Comparison of ENCODE assay signal across 12 cellular contexts in the genomic region with DNA sequence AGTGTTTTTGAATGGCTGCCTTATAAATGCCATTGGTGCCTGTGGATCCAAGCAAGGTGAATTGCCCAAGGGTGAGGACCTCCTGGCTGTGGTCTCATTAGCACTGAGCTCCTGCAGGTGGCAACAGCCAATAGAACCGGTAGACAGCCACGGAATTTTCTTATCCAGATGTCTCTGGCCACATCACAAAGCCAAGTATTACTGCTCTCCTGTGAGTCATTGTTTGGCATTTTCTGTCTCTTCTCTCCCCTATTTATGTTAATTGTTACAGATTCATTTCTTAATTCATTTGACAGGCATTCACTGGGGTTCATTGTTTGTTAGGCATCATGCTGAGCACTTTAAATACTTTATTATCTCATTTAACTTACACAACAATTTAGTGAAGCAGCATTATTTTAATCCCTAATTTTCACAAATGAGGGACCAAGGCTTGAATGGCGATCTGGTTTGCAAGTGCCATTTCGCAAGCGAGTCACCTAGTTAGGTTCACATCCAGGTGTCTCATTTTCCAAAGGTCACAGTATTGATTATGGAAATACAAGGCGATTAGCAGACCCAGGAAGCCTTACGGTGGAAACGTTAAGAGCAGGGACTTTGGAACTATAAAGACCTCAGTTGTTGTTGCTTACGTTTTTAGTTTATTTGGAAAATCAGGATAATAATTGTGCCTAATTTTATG. TPM values are rescaled to one million over a fixed set of nuclear protein-coding genes. Genes with fewer than 3 reads are reported as not detected.
DNase-seq lines count a peak whose midpoint lies in the region; ATAC-seq and TF ChIP-seq lines count a peak whose summit lies in the region.
"Had no signal": no experiment of that assay in that cellular context is flagged by ENCODE, and none has a peak within 500 bp of the region (broad histone marks: within the 10 kb centered on the region; RNA-seq: fewer than 3 reads in every experiment).

No MANE protein-coding gene starts in this region.

- no peak overlapping the region for H3K4me3 Mint-ChIP-seq in natural killer cell treated with Interleukin-12 subunit alpha and Interleukin-12 subunit beta and Interleukin-15 and Interleukin-18, amount 100 ng/mL, for 72 hours

- H3K27me3 ChIP-seq in BJ (ENCODE audit: control insufficient read depth, insufficient read depth, low read length) (no peaks in the 10 kb centered on the region), HUES64 (ENCODE audit: insufficient read depth, low read length) (no peaks in the 10 kb centered on the region), iPS-20b (ENCODE audit: insufficient read depth, low read length) (no peaks in the 10 kb centered on the region), aorta (ENCODE audit: control insufficient read depth in 1 of 2, insufficient read depth in 2 of 2, low read length in 1 of 2) (no peaks in the 10 kb centered on the region)
- H3K27me3 ChIP-seq: BLaER1 treated with 17β-estradiol and CSF1 and Interleukin-3, amounts not matched to agents 10 nM and 100 nM had no signal

- H3K36me3 ChIP-seq in BJ (ENCODE audit: control insufficient read depth, insufficient read depth, low read length) (no peaks in the 10 kb centered on the region), HUES64 (ENCODE audit: insufficient read depth, low read length) (peaks cover 33% of the 10 kb centered on the region), iPS-20b (ENCODE audit: insufficient read depth, low read depth, low read length) (peaks cover 59% of the 10 kb centered on the region), aorta (ENCODE audit: control insufficient read depth in 1 of 2, insufficient read depth in 2 of 2, low read length in 1 of 2) (no peaks in the 10 kb centered on the region)
- H3K36me3 ChIP-seq: BLaER1 treated with 17β-estradiol and CSF1 and Interleukin-3, amounts not matched to agents 10 nM and 100 nM had no signal

- intact Hi-C loops in aorta (cut with DNase I), result no loop called here

- WGBS in HUES64, result 8% methylated on average over 9 of the region's 9 CpGs
- WGBS in aorta, 2 donors, result 74 to 76% methylated on average over 9 of the region's 9 CpGs

- H3K4me3 ChIP-seq in BJ (ENCODE audit: low read depth, low read length), result no peak overlapping the region
- no peak overlapping the region for H3K4me3 ChIP-seq in HUES64 (ENCODE audit: low read length)
- H3K4me3 ChIP-seq in iPS-20b (ENCODE audit: low read length), result peak overlapping the region; percentile 34; the same call in 1 of the 2 replicates
- H3K4me3 ChIP-seq in aorta (ENCODE audit: low read length in 2 of 2), result no peak overlapping the region
- H3K4me3 ChIP-seq: BLaER1 treated with 17β-estradiol and CSF1 and Interleukin-3, amounts not matched to agents 10 nM and 100 nM; PC-9 had no signal

- CTCF ChIA-PET in BJ (lab: Yijun Ruan, JAX), result interaction anchor here (1.1 to 5.2 kb wide), 4 partner anchors 9 to 176 kb away, joined by 3 to 39 read pairs (median 4); no protein-coding TSS in a partner anchor

- H3K27ac ChIP-seq in HUES64 (ENCODE audit: low read depth, low read length) (peak overlapping the region; percentile 94), iPS-20b (ENCODE audit: low read length) (peak overlapping the region; percentile 81), aorta (ENCODE audit: low read depth in 1 of 2, low read length in 2 of 2) (no peak overlapping the region)
- H3K27ac ChIP-seq: BLaER1 treated with 17β-estradiol and CSF1 and Interleukin-3, amounts not matched to agents 10 nM and 100 nM; PC-9 had no signal

- H3K4me1 Mint-ChIP-seq in natural killer cell treated with Interleukin-12 subunit alpha and Interleukin-12 subunit beta and Interleukin-15 and Interleukin-18, amount 100 ng/mL, for 72 hours (ENCODE audit: low read depth in 2 of 2), result no peaks in the 10 kb centered on the region

- H3K9me3 Mint-ChIP-seq in natural killer cell treated with Interleukin-12 subunit alpha and Interleukin-12 subunit beta and Interleukin-15 and Interleukin-18, amount 100 ng/mL, for 72 hours, result no peaks in the 10 kb centered on the region

- peaks cover 56% of the 10 kb centered on the region for H3K4me1 ChIP-seq in HUES64 (ENCODE audit: insufficient read depth, low read length)
- H3K4me1 ChIP-seq in iPS-20b (ENCODE audit: insufficient read depth, low read length), result peaks cover 52% of the 10 kb centered on the region
- no peaks in the 10 kb centered on the region for H3K4me1 ChIP-seq in aorta (ENCODE audit: control insufficient read depth in 1 of 2, insufficient read depth in 2 of 2, low read length in 2 of 2)

- no peak for TF ChIP-seq CTCF in BJ (IDR thresholded peaks at IDR 0.05; ENCODE audit: insufficient read depth, low read depth, low read length)

- no peaks in the 10 kb centered on the region for H3K36me3 Mint-ChIP-seq in natural killer cell treated with Interleukin-12 subunit alpha and Interleukin-12 subunit beta and Interleukin-15 and Interleukin-18, amount 100 ng/mL, for 72 hours

- POLR2A ChIA-PET in BJ (lab: Charles Lee), result no interaction called here

- peaks cover 4 to 6% of the 10 kb centered on the region in 2 donors for H3K27me3 Mint-ChIP-seq in natural killer cell treated with Interleukin-12 subunit alpha and Interleukin-12 subunit beta and Interleukin-15 and Interleukin-18, amount 100 ng/mL, for 72 hours

- peak overlapping the region; percentile 55 for H3K9ac ChIP-seq in HUES64 (ENCODE audit: low read depth, low read length)
- peak overlapping the region; percentile 43 for H3K9ac ChIP-seq in iPS-20b (ENCODE audit: low read depth, low read length)
- H3K9ac ChIP-seq: BLaER1 treated with 17β-estradiol and CSF1 and Interleukin-3, amounts not matched to agents 10 nM and 100 nM had no signal

- H3K27ac Mint-ChIP-seq in natural killer cell treated with Interleukin-12 subunit alpha and Interleukin-12 subunit beta and Interleukin-15 and Interleukin-18, amount 100 ng/mL, for 72 hours, result no peak overlapping the region

- ATAC-seq in aorta (ENCODE audit: low FRiP score) (no peak), GM18502 (IDR thresholded peaks at IDR 0.05; ENCODE audit: poor library complexity, unreplicated experiment) (no peak)
- ATAC-seq in natural killer cell treated with Interleukin-12 subunit alpha and Interleukin-12 subunit beta and Interleukin-15 and Interleukin-18, amount 100 ng/mL, for 72 hours, result no peak
- ATAC-seq in stimulated activated naive CD8-positive, alpha-beta T cell treated with anti-CD3 and anti-CD28 coated beads, Interleukin-15, Interleukin-2, amounts not matched to agents 100 U/mL and 50 U/mL, for 24 hours, result no peak

- no peaks in the 10 kb centered on the region for H3K9me3 ChIP-seq in HUES64 (ENCODE audit: insufficient read depth, low read depth, low read length)
- no peaks in the 10 kb centered on the region for H3K9me3 ChIP-seq in iPS-20b (ENCODE audit: insufficient read depth, low read depth, low read length)
- no peaks in the 10 kb centered on the region for H3K9me3 ChIP-seq in aorta (ENCODE audit: control insufficient read depth, low read length)
- H3K9me3 ChIP-seq: BLaER1 treated with 17β-estradiol and CSF1 and Interleukin-3, amounts not matched to agents 10 nM and 100 nM had no signal

- DNase-seq in BJ (ENCODE audit: low read depth), result peak; percentile 37
- peak; percentile 87 for DNase-seq in amniotic epithelial cell (ENCODE audit: low read depth)
- no peak for DNase-seq in aorta
- no peak for DNase-seq in natural killer cell treated with Interleukin-12 subunit alpha and Interleukin-12 subunit beta and Interleukin-15 and Interleukin-18, amount 100 ng/mL, for 72 hours (ENCODE audit: low spot score)
- no peak for DNase-seq in stimulated activated naive CD8-positive, alpha-beta T cell treated with anti-CD3 and anti-CD28 coated beads, Interleukin-15, Interleukin-2, amounts not matched to agents 100 U/mL and 50 U/mL, for 24 hours
- DNase-seq: stimulated activated CD4-positive, alpha-beta T cell treated with anti-CD3 and anti-CD28 coated beads, Interleukin-4, amount 100 ng/mL, for 24 hours; substantia nigra had no signal

RNA-seq across cellular contexts. Expression of a gene that starts 58.2 kb away (rescaled TPM):
- 48.3 and 49.6 TPM in 2 replicates for polyA plus RNA-seq in BJ (2011; rRNA removed)
- 33.4 and 42.2 TPM in 2 replicates for polyA minus RNA-seq in BJ (2011; rRNA and poly(A)+ RNA removed)
- 234 TPM for polyA plus RNA-seq in HUES64 (2013, experiment 1 of 2)
- polyA plus RNA-seq in HUES64 (2013, experiment 2 of 2), result 219 TPM
- 100 to 1,000 TPM; 288 to 344 TPM for total RNA-seq in aorta
- 100 to 1,000 TPM in 1 of 2 donors, 10 to 100 TPM in 1; 85.1 to 103 TPM for polyA plus RNA-seq in aorta
- under 1 TPM in 1 of 2 donors, not detected in 1; 0.07 TPM for total RNA-seq in natural killer cell treated with Interleukin-12 subunit alpha and Interleukin-12 subunit beta and Interleukin-15 and Interleukin-18, amount 100 ng/mL, for 72 hours

Comparison
In these comparisons a context has a peak if more than half of its experiments do, and no peak if none do; other contexts are left out.
1. DNase-seq: peak in BJ (single experiment) and amniotic epithelial cell (single experiment); none in aorta (0 of 2), natural killer cell treated with Interleukin-12 subunit alpha and Interleukin-12 subunit beta and Interleukin-15 and Interleukin-18, amount 100 ng/mL, for 72 hours (single experiment) and stimulated activated naive CD8-positive, alpha-beta T cell treated with anti-CD3 and anti-CD28 coated beads, Interleukin-15, Interleukin-2, amounts not matched to agents 100 U/mL and 50 U/mL, for 24 hours (single experiment).
2. H3K27ac ChIP-seq: peak in HUES64 (single experiment) and iPS-20b (single experiment); none in aorta (0 of 2).
3. RNA of a gene that starts 58.2 kb away (total RNA-seq): 288 to 344 TPM in aorta; 0.07 TPM in natural killer cell treated with Interleukin-12 subunit alpha and Interleukin-12 subunit beta and Interleukin-15 and Interleukin-18, amount 100 ng/mL, for 72 hours; every median in the first group is over 100 times any median in the second.